15 cellular contexts compared by ENCODE assay signal in genomic region chr2:217671043-217671442, GRCh38.
DNase-seq lines count a peak whose midpoint lies in the region; ATAC-seq and TF ChIP-seq lines count a peak whose summit lies in the region.
"Had no signal": no experiment of that assay in that cellular context is flagged by ENCODE, and none has a peak within 500 bp of the region (broad histone marks: within the 10 kb centered on the region; RNA-seq: fewer than 3 reads in every experiment).

No MANE protein-coding gene starts in this region.

- POLR2A ChIA-PET in IMR-90 (lab: Charles Lee; ENCODE audit: unreplicated experiment), result no interaction called here
- POLR2A ChIA-PET in activated CD4-positive, alpha-beta T cell treated with anti-CD3 and anti-CD28 coated beads for 36 hours (lab: Charles Lee), result no interaction called here

- H3K9me3 Mint-ChIP-seq in activated CD4-positive, alpha-beta T cell treated with anti-CD3 and anti-CD28 coated beads for 36 hours (ENCODE audit: low read depth), result peaks cover 2% of the 10 kb centered on the region
- H3K9me3 Mint-ChIP-seq: CD4-positive, alpha-beta T cell; GM23338 had no signal

- H3K4me3 Mint-ChIP-seq in activated CD4-positive, alpha-beta T cell treated with anti-CD3 and anti-CD28 coated beads for 36 hours, result no peak overlapping the region
- H3K4me3 Mint-ChIP-seq: CD4-positive, alpha-beta T cell; GM23338 had no signal

- no peaks in the 10 kb centered on the region for H3K79me1 ChIP-seq in IMR-90 (ENCODE audit: low read depth in 1 of 2, low read length in 2 of 2)

- H3K36me3 ChIP-seq in heart left ventricle (no peaks in the 10 kb centered on the region), IMR-90 (ENCODE audit: control insufficient read depth, insufficient read depth, low read length) (no peaks in the 10 kb centered on the region), esophagus (ENCODE audit: control insufficient read depth in 2 of 2, insufficient read depth in 2 of 2, low read length in 1 of 2) (no peaks in the 10 kb centered on the region)

- H3K4me1 Mint-ChIP-seq in activated CD4-positive, alpha-beta T cell treated with anti-CD3 and anti-CD28 coated beads for 36 hours, result peaks cover 5% of the 10 kb centered on the region
- H3K4me1 Mint-ChIP-seq: GM23338 had no signal

- H3K4ac ChIP-seq in IMR-90 (ENCODE audit: low read depth, low read length), result no peak overlapping the region

- H4K91ac ChIP-seq in IMR-90 (ENCODE audit: insufficient read depth, low read depth, low read length), result 0 out of 2 replicates have a peak overlapping the region, but pooled peaks have one; percentile 6

- H4K5ac ChIP-seq in IMR-90 (ENCODE audit: low read depth, low read length), result no peak overlapping the region

- no peak overlapping the region for H3K14ac ChIP-seq in IMR-90 (replicated peaks; ENCODE audit: low read depth, low read length)

- H3K27me3 ChIP-seq in heart left ventricle, result no peaks in the 10 kb centered on the region
- no peaks in the 10 kb centered on the region for H3K27me3 ChIP-seq in IMR-90 (ENCODE audit: control insufficient read depth, insufficient read depth, low read length)
- no peaks in the 10 kb centered on the region for H3K27me3 ChIP-seq in esophagus (ENCODE audit: control insufficient read depth in 1 of 2, insufficient read depth in 2 of 2, low read length in 2 of 2)
- no peaks in the 10 kb centered on the region for H3K27me3 ChIP-seq in right cardiac atrium (ENCODE audit: control insufficient read depth, insufficient read depth)

- CTCF ChIA-PET in IMR-90 (lab: Yijun Ruan, JAX), result no interaction called here
- CTCF ChIA-PET in activated CD4-positive, alpha-beta T cell treated with anti-CD3 and anti-CD28 coated beads for 36 hours (lab: Charles Lee), result no interaction called here

- no peaks in the 10 kb centered on the region for H4K20me1 ChIP-seq in IMR-90 (ENCODE audit: insufficient read depth, low read length)

- H2BK15ac ChIP-seq in IMR-90 (ENCODE audit: low read depth, low read length), result no peak overlapping the region

- H3K4me2 ChIP-seq in IMR-90 (ENCODE audit: low read depth, low read length), result no peak overlapping the region
- H3K4me2 ChIP-seq: A549, GM23338 had no signal

- H2BK5ac ChIP-seq in IMR-90 (ENCODE audit: low read depth, low read length, poor library complexity, severe bottlenecking), result no peak overlapping the region

- H3K56ac ChIP-seq in IMR-90 (ENCODE audit: extremely low read depth, insufficient read depth, low read length), result no peak overlapping the region

- H3K4me1 ChIP-seq in heart left ventricle (peaks cover 0 to 26% (median 0%) of the 10 kb centered on the region in 12 donors), IMR-90 (ENCODE audit: control insufficient read depth, insufficient read depth, low read length) (peaks cover 16% of the 10 kb centered on the region), esophagus (ENCODE audit: control insufficient read depth in 2 of 2, insufficient read depth in 2 of 2, low read length in 1 of 2) (peaks cover 0 to 7% of the 10 kb centered on the region in 2 donors), right cardiac atrium (ENCODE audit: control insufficient read depth, insufficient read depth, low read length) (peaks cover 10% of the 10 kb centered on the region)
- H3K4me1 ChIP-seq: Caco-2 had no signal

- H2BK120ac ChIP-seq in IMR-90 (ENCODE audit: low read depth, low read length), result no peak overlapping the region

- no peaks in the 10 kb centered on the region for H3K9me1 ChIP-seq in IMR-90 (ENCODE audit: insufficient read depth, low read length)

- no peak overlapping the region for H2AK5ac ChIP-seq in IMR-90 (ENCODE audit: low read depth, low read length)

- DNase-seq in Right ventricle myocardium inferior (ENCODE audit: missing footprints), result no peak
- no peak for DNase-seq in heart left ventricle
- DNase-seq in IMR-90, result no peak
- DNase-seq in right cardiac atrium, result peak in 1 of 3 donors; percentile 62
- no peak for DNase-seq in activated CD4-positive, alpha-beta T cell treated with anti-CD3 and anti-CD28 coated beads for 36 hours
- DNase-seq in NCI-H1930 (lab: John Stamatoyannopoulos, UW), result no peak
- DNase-seq in amygdala (lab: John Stamatoyannopoulos, UW), result no peak
- DNase-seq: AML-193; Caco-2; CD4-positive, alpha-beta T cell; HCEC 1CT had no signal

- no peak overlapping the region for H2AFZ ChIP-seq in IMR-90 (replicated peaks; ENCODE audit: low read length, poor library complexity)
- H2AFZ ChIP-seq: GM23338 had no signal

- no peaks in the 10 kb centered on the region for H3K27me3 Mint-ChIP-seq in activated CD4-positive, alpha-beta T cell treated with anti-CD3 and anti-CD28 coated beads for 36 hours
- H3K27me3 Mint-ChIP-seq: CD4-positive, alpha-beta T cell had no signal

- H3K4me3 ChIP-seq in heart left ventricle (no peak overlapping the region), IMR-90 (ENCODE audit: insufficient read depth, low read depth, low read length) (no peak overlapping the region), esophagus (ENCODE audit: low read depth in 1 of 2, low read length in 2 of 2) (no peak overlapping the region), right cardiac atrium (ENCODE audit: low read length) (no peak overlapping the region)
- H3K4me3 ChIP-seq: A549, GM23338 had no signal

- H3K36me3 Mint-ChIP-seq in activated CD4-positive, alpha-beta T cell treated with anti-CD3 and anti-CD28 coated beads for 36 hours (ENCODE audit: low read depth), result no peaks in the 10 kb centered on the region

- H3K9ac ChIP-seq in IMR-90 (ENCODE audit: low read depth, low read length), result no peak overlapping the region

- H3K23ac ChIP-seq in IMR-90 (ENCODE audit: low read depth, low read length), result no peak overlapping the region

- intact Hi-C loops in Right ventricle myocardium inferior (cut with DNase I) (no loop called here), heart left ventricle (cut with DNase I) (loop anchor here in 1 of 10 donors (5.0 kb wide), 1 partner anchor 36 kb away; no protein-coding TSS in a partner anchor), IMR-90 (cut with micrococcal nuclease) (no loop called here), right cardiac atrium (cut with DNase I) (no loop called here)
- intact Hi-C loops in activated CD4-positive, alpha-beta T cell treated with anti-CD3 and anti-CD28 coated beads for 36 hours (cut with DNase I, micrococcal nuclease), result no loop called here

- H3K9me3 ChIP-seq in heart left ventricle (peaks cover 0 to 4% (median 0%) of the 10 kb centered on the region in 12 donors), IMR-90 (ENCODE audit: control insufficient read depth, insufficient read depth, low read length) (no peaks in the 10 kb centered on the region), esophagus (ENCODE audit: control insufficient read depth in 2 of 2, insufficient read depth in 1 of 2, low read depth in 1 of 2, low read length in 1 of 2) (no peaks in the 10 kb centered on the region), right cardiac atrium (ENCODE audit: control insufficient read depth, low read length) (no peaks in the 10 kb centered on the region)
- H3K9me3 ChIP-seq: Caco-2 had no signal

- in situ Hi-C loops in IMR-90 (cut with MboI; ENCODE audit: low sequenced_read_pairs), result no loop called here

- dilution Hi-C loops in IMR-90 (cut with HindIII; ENCODE audit: low sequenced_read_pairs, unreplicated experiment), result no loop called here

- TF ChIP-seq POLR2A in heart left ventricle (IDR thresholded peaks at IDR 0.05) (no peak), IMR-90 (IDR thresholded peaks at IDR 0.05; ENCODE audit: low read depth, low read length) (no peak)

- WGBS in heart left ventricle, 4 donors, result 67 to 82% (median 75%) methylated on average over 1 of the region's 1 CpG
- WGBS in IMR-90 (ENCODE audit: extremely low coverage in 2 of 2, insufficient read length in 1 of 2), 2 experiments, result 89% methylated on average over 1 of the region's 1 CpG; no CpG with 5 or more reads in 1 of the 2 experiments
- WGBS in esophagus, 2 donors, result 88 to 93% methylated on average over 1 of the region's 1 CpG
- 78% methylated on average over 1 of the region's 1 CpG for WGBS in right cardiac atrium

- no TSS peak for BruUV-seq in IMR-90 (replicated peaks; lab: Mats Ljungman, UMichigan)

- no peak overlapping the region; the same call in 1 of the 2 replicates for H2BK20ac ChIP-seq in IMR-90 (ENCODE audit: low read depth, low read length)

- no peak for TF ChIP-seq RAD21 in IMR-90 (IDR thresholded peaks at IDR 0.05; ENCODE audit: low read length)

- H3K27ac ChIP-seq in heart left ventricle, result peak overlapping the region in 1 of 12 donors; percentile 22
- no peak overlapping the region for H3K27ac ChIP-seq in IMR-90 (ENCODE audit: insufficient read depth, low read length)
- H3K27ac ChIP-seq in esophagus (ENCODE audit: low read depth in 2 of 2, low read length in 1 of 2), result peak overlapping the region; percentile 55 to 86
- no peak overlapping the region for H3K27ac ChIP-seq in right cardiac atrium (ENCODE audit: low read length)
- H3K27ac ChIP-seq: 22Rv1, A549 had no signal

- no peak overlapping the region for H4K8ac ChIP-seq in IMR-90 (ENCODE audit: low read depth in 2 of 2, low read length in 2 of 2)

- ATAC-seq in Right ventricle myocardium inferior (peak; percentile 84), heart left ventricle (no peak), IMR-90 (ENCODE audit: low read depth) (no peak), right cardiac atrium (peak; percentile 53 to 64)
- no peak for ATAC-seq in activated CD4-positive, alpha-beta T cell treated with anti-CD3 and anti-CD28 coated beads for 36 hours
- ATAC-seq: A549, GM23338 had no signal

- no peak overlapping the region for H2AK9ac ChIP-seq in IMR-90 (replicated peaks; ENCODE audit: low read depth, low read length, poor library complexity)

- no peak for TF ChIP-seq CTCF in heart left ventricle (IDR thresholded peaks at IDR 0.05)
- no peak for TF ChIP-seq CTCF in IMR-90 (conservative IDR thresholded peaks at IDR 0.05; ENCODE audit: low read depth, low read length)

- no peak overlapping the region for H3K27ac Mint-ChIP-seq in activated CD4-positive, alpha-beta T cell treated with anti-CD3 and anti-CD28 coated beads for 36 hours
- H3K27ac Mint-ChIP-seq: CD4-positive, alpha-beta T cell; GM23338 had no signal

- peak overlapping the region; percentile 20; the same call in 1 of the 2 replicates for H3K18ac ChIP-seq in IMR-90 (ENCODE audit: low read depth, low read length)

TF ChIP-seq in IMR-90, 13 proteins besides CTCF, POLR2A, EP300 and RAD21:
- TF ChIP-seq SMC3 (IDR thresholded peaks at IDR 0.05; ENCODE audit: low read depth, low read length), result no peak

Comparison
In these comparisons a context has a peak if more than half of its experiments do, and no peak if none do; other contexts are left out.
1. ATAC-seq: peak in Right ventricle myocardium inferior (single experiment) and right cardiac atrium (2 of 2); none in heart left ventricle (0 of 4), IMR-90 (single experiment) and activated CD4-positive, alpha-beta T cell treated with anti-CD3 and anti-CD28 coated beads for 36 hours (single experiment).
2. H3K27ac ChIP-seq: peak in esophagus (2 of 2); none in IMR-90 (single experiment) and right cardiac atrium (single experiment).